In the genomic region with DNA sequence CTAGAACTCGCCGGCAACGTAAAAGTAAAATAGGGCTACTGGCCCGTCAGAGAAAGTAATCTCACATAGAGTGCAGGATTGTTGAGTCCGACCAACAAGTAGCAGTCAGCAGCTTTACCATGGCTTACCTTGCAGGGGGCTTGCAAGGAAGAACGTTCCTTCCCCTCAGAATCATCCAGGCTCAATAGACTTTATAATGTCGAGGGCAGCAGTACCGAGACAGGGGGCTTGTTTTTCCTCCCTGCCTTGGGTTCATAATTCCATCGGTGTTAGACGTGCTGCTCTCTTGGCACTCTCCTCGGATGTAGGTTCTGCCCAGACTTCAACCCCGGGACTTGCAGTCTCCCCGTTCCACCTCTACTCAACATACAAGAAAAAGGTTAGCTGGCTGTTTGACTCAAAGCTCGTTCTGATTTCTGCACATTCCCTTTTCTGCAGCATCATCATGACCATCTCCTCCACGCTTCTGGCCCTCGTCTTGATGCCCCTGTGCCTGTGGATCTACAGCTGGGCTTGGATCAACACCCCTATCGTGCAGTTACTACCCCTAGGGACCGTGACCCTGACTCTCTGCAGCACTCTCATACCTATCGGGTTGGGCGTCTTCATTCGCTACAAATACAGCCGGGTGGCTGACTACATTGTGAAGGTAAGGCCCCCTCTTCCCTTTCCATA, we compare ENCODE assay signal across 16 cellular contexts. TPM values are rescaled to one million over a fixed set of nuclear protein-coding genes. Genes with fewer than 3 reads are reported as not detected.
DNase-seq lines count a peak whose midpoint lies in the region; ATAC-seq, FAIRE-seq and TF ChIP-seq lines count a peak whose summit lies in the region.
"Had no signal": no experiment of that assay in that cellular context is flagged by ENCODE, and none has a peak within 500 bp of the region (broad histone marks: within the 10 kb centered on the region; RNA-seq: fewer than 3 reads in every experiment).

No MANE protein-coding gene starts in this region.

- ATAC-seq in A549 (no peak), activated B cell treated with CpG ODN at 0.5 μM for 24 hours (ENCODE audit: low read depth) (no peak), GM21529 (IDR thresholded peaks at IDR 0.05; ENCODE audit: unreplicated experiment) (no peak)
- ATAC-seq: left ventricle myocardium superior had no signal

- H3K4me1 Mint-ChIP-seq in CD8-positive, alpha-beta memory T cell, result peaks cover 12 to 20% (median 13%) of the 10 kb centered on the region in 3 donors
- H3K4me1 Mint-ChIP-seq in activated B cell treated with CpG ODN at 0.5 μM for 24 hours, result peaks cover 22% of the 10 kb centered on the region

- DNase-seq in A549 (ENCODE audit: low read depth in 1 of 2, low spot score in 1 of 2) (no peak), activated B cell treated with CpG ODN at 0.5 μM for 24 hours (no peak), left kidney (ENCODE audit: low read depth, low spot score) (peak; percentile 21), RPMI8226 (no peak), DMS53 treated with DMSO at 0.1 percent for 48 hours (lab: John Stamatoyannopoulos, UW; ENCODE audit: unreplicated experiment) (no peak), glomerular visceral epithelial cell (ENCODE audit: extremely low spot score) (no peak)
- DNase-seq in CD8-positive, alpha-beta memory T cell, result no peak
- DNase-seq: effector CD4-positive, alpha-beta T cell; left ventricle myocardium superior; NCI-H1048; NCI-H510A; ovary; SJCRH30; stimulated activated naive CD4-positive, alpha-beta T cell treated with Interleukin-2 at 50 U/mL for 16 hours had no signal

- no peak for TF ChIP-seq EP300 in A549 (IDR thresholded peaks at IDR 0.05)

- POLR2A ChIA-PET in A549 (lab: Yijun Ruan, JAX), result no interaction called here
- POLR2A ChIA-PET in CD8-positive, alpha-beta memory T cell (lab: Charles Lee), result no interaction called here
- POLR2A ChIA-PET in activated B cell treated with CpG ODN at 0.5 μM for 24 hours (lab: Charles Lee), result interaction anchor here (0.6 kb wide), 1 partner anchor 8 kb away, joined by 3 read pairs; no protein-coding TSS in a partner anchor

- H3K4me2 ChIP-seq in A549, result peak overlapping the region; percentile 63; the same call in 1 of the 3 replicates

- no peak overlapping the region for H3K27ac ChIP-seq in A549
- no peak overlapping the region for H3K27ac ChIP-seq in CD8-positive, alpha-beta memory T cell (ENCODE audit: low read depth, low read length)
- H3K27ac ChIP-seq: C4-2B, ovary, SJCRH30 had no signal

- peaks cover 0 to 4% (median 0%) of the 10 kb centered on the region in 5 donors for H3K9me3 Mint-ChIP-seq in CD8-positive, alpha-beta memory T cell
- H3K9me3 Mint-ChIP-seq in activated B cell treated with CpG ODN at 0.5 μM for 24 hours, result no peaks in the 10 kb centered on the region

- peak overlapping the region; percentile 64 to 78 (median 70) for H3K4me3 Mint-ChIP-seq in CD8-positive, alpha-beta memory T cell
- peak overlapping the region; percentile 77 for H3K4me3 Mint-ChIP-seq in activated B cell treated with CpG ODN at 0.5 μM for 24 hours

- no peaks in the 10 kb centered on the region for H3K36me3 ChIP-seq in CD8-positive, alpha-beta memory T cell (ENCODE audit: insufficient read depth, low read length)
- H3K36me3 ChIP-seq: ovary, SJCRH30 had no signal

- FAIRE-seq in A549 (lab: Jason Lieb, UNC), result no peak

- no peak overlapping the region for H3K27ac Mint-ChIP-seq in CD8-positive, alpha-beta memory T cell
- H3K27ac Mint-ChIP-seq in activated B cell treated with CpG ODN at 0.5 μM for 24 hours, result no peak overlapping the region

- CTCF ChIA-PET in A549 (lab: Yijun Ruan, JAX) (no interaction called here), activated B cell treated with CpG ODN at 0.5 μM for 24 hours (lab: Charles Lee) (interaction anchor here (0.6 kb wide), 1 partner anchor 15 kb away, joined by 3 read pairs; no protein-coding TSS in a partner anchor)
- CTCF ChIA-PET in CD8-positive, alpha-beta memory T cell (lab: Charles Lee), result no interaction called here

- H3K4me3 ChIP-seq in A549, result no peak overlapping the region
- no peak overlapping the region for H3K4me3 ChIP-seq in CD8-positive, alpha-beta memory T cell (ENCODE audit: low read length)
- H3K4me3 ChIP-seq: ovary, SJCRH30 had no signal

- no peaks in the 10 kb centered on the region for H3K9me3 ChIP-seq in A549
- no peaks in the 10 kb centered on the region for H3K9me3 ChIP-seq in CD8-positive, alpha-beta memory T cell (ENCODE audit: low read length)
- H3K9me3 ChIP-seq: ovary, SJCRH30 had no signal

- TF ChIP-seq CTCF in A549 (IDR thresholded peaks at IDR 0.05) (no peak), activated B cell treated with CpG ODN at 0.5 μM for 24 hours (IDR thresholded peaks at IDR 0.05) (no peak)

- no peak for TF ChIP-seq RAD21 in A549 (conservative IDR thresholded peaks at IDR 0.05 in 1 of 2, IDR thresholded peaks at IDR 0.05 in 1 of 2)

- H3K4me1 ChIP-seq in A549, result no peaks in the 10 kb centered on the region
- H3K4me1 ChIP-seq in CD8-positive, alpha-beta memory T cell (ENCODE audit: insufficient read depth, low read length), result peaks cover 5% of the 10 kb centered on the region
- H3K4me1 ChIP-seq: SJCRH30 had no signal

- peaks cover 0 to 4% (median 3%) of the 10 kb centered on the region in 3 donors for H3K36me3 Mint-ChIP-seq in CD8-positive, alpha-beta memory T cell
- no peaks in the 10 kb centered on the region for H3K36me3 Mint-ChIP-seq in activated B cell treated with CpG ODN at 0.5 μM for 24 hours (ENCODE audit: low read depth)

- H3K27me3 ChIP-seq in CD8-positive, alpha-beta memory T cell (ENCODE audit: insufficient read depth, low read length, poor library complexity, severe bottlenecking), result peaks cover 35% of the 10 kb centered on the region
- H3K27me3 ChIP-seq: ovary, SJCRH30 had no signal

- H3K27me3 Mint-ChIP-seq in CD8-positive, alpha-beta memory T cell, result peaks cover 68 to 80% of the 10 kb centered on the region in 2 donors
- peaks cover 67% of the 10 kb centered on the region for H3K27me3 Mint-ChIP-seq in activated B cell treated with CpG ODN at 0.5 μM for 24 hours

- TF ChIP-seq POLR2A in A549 (IDR thresholded peaks at IDR 0.05; ENCODE audit: low read length), result no peak

- WGBS in A549 (ENCODE audit: missing lambda C conversion rate), result 96% methylated on average over 22 of the region's 22 CpGs

- intact Hi-C loops in activated B cell treated with CpG ODN at 0.5 μM for 24 hours (cut with micrococcal nuclease), result no loop called here

TF ChIP-seq in A549, 52 proteins besides CTCF, POLR2A, EP300 and RAD21:
- no peak for TF ChIP-seq ZFP36 (IDR thresholded peaks at IDR 0.05; ENCODE audit: borderline replicate concordance, partially characterized antibody)
- TF ChIP-seq PHF8 (IDR thresholded peaks at IDR 0.05; ENCODE audit: borderline replicate concordance, low read depth), result no peak
- no peak for TF ChIP-seq KDM5A (IDR thresholded peaks at IDR 0.05)
- TF ChIP-seq, protein P1, sequence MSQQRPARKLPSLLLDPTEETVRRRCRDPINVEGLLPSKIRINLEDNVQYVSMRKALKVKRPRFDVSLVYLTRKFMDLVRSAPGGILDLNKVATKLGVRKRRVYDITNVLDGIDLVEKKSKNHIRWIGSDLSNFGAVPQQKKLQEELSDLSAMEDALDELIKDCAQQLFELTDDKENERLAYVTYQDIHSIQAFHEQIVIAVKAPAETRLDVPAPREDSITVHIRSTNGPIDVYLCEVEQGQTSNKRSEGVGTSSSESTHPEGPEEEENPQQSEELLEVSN (IDR thresholded peaks at IDR 0.05; ENCODE audit: borderline replicate concordance, low read depth), result no peak
- TF ChIP-seq NFE2L2 (conservative IDR thresholded peaks at IDR 0.05; ENCODE audit: low read length), result no peak
- no peak for TF ChIP-seq CHD2 (IDR thresholded peaks at IDR 0.05; ENCODE audit: low read length, partially characterized antibody)

RNA-seq across cellular contexts. Expression of a gene that starts 1.5 kb away (rescaled TPM):
- polyA plus RNA-seq in A549 (2011; rRNA removed) (7.6 and 8.6 TPM in 2 replicates), A549 (2017; fragmentation: RNase III; extraction: RNeasy Plus Mini Kit Qiagen cat#74134 plus additional on column Dnase treatment) (4.3 to 5.6 TPM (median 5.0 TPM) in 3 replicates)
- 9.2 and 13.1 TPM in 2 replicates for polyA plus RNA-seq in A549 (2012; cell fraction: cytosol; rRNA removed)
- polyA plus RNA-seq in A549 (2012; cell fraction: nucleus; rRNA removed), result 9.6 and 14.9 TPM in 2 replicates
- polyA minus RNA-seq in A549 (2011; rRNA and poly(A)+ RNA removed), result 8.2 and 8.8 TPM in 2 replicates
- not detected for total RNA-seq in CD8-positive, alpha-beta memory T cell
- polyA plus RNA-seq in CD8-positive, alpha-beta memory T cell, result not detected
- not detected in 2 replicates for total RNA-seq in activated B cell treated with CpG ODN at 0.5 μM for 24 hours
- total RNA-seq: left ventricle myocardium superior, SJCRH30 had no signal

RNA-seq across cellular contexts. Expression of a gene that starts 5.4 kb away (rescaled TPM):
- polyA plus RNA-seq in A549 (2011; rRNA removed) (0.05 TPM in 1 of 2 replicates, not detected in the other), A549 (2017; fragmentation: RNase III; extraction: RNeasy Plus Mini Kit Qiagen cat#74134 plus additional on column Dnase treatment) (0.08 TPM in 1 of 3 replicates, not detected in the others)
- 0.12 and 0.13 TPM in 2 replicates for polyA plus RNA-seq in A549 (2012; cell fraction: cytosol; rRNA removed)
- 0.81 and 1.2 TPM in 2 replicates for polyA plus RNA-seq in A549 (2012; cell fraction: nucleus; rRNA removed)
- 0.24 and 0.95 TPM in 2 replicates for polyA minus RNA-seq in A549 (2011; rRNA and poly(A)+ RNA removed)
- not detected for total RNA-seq in CD8-positive, alpha-beta memory T cell
- polyA plus RNA-seq in CD8-positive, alpha-beta memory T cell, result not detected
- not detected in 2 replicates for total RNA-seq in activated B cell treated with CpG ODN at 0.5 μM for 24 hours
- total RNA-seq: left ventricle myocardium superior, ovary, SJCRH30 had no signal
